Comparison of ENCODE assay signal across 1 cellular context in the genomic region with DNA sequence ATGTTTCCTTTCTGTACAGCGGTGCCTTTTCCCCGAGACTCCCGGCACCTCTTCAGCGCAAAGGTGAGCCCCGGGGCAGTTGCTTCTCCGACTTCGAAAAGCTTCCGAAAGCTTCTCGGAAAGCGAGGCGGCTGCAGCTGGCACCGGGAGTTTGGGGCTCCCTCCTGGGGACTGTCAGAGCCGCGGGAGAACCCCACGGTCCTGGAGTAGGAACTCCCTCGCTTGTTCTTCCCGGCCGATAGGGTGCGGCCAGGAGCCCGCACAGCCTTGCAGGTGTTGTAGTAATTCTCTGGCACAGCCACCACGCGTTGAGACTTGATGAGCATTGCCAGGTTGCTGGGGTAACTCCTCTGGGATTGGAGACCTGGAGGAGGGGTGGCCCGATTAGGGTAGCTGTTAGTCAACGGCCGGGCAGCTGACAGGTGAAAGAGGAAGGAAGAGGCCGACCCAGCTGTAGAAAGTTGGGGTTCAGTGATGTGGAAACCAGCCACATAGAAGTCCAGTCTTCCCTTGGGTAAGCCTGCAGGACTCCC.
TF ChIP-seq lines count a peak whose summit lies in the region.

No MANE protein-coding gene starts in this region.

TF ChIP-seq in HEK293, 187 proteins besides CTCF, POLR2A, EP300 and RAD21 (continued from another document):
- TF ChIP-seq ZBTB11 (tag by site-specific recombination; conservative IDR thresholded peaks at IDR 0.05; ENCODE audit: low read depth) (0 out of 2 replicates have a peak, but pooled peaks have one; percentile 5), ZNF341 (tag by site-specific recombination; IDR thresholded peaks at IDR 0.05; ENCODE audit: low read depth) (peak; percentile 91), PRDM10 (tag by site-specific recombination; IDR thresholded peaks at IDR 0.05) (peak; percentile 75), ZNF660 (tag by site-specific recombination; IDR thresholded peaks at IDR 0.05) (peak; percentile 9; the same call in 1 of the 2 replicates), ZNF654 (tag by site-specific recombination; IDR thresholded peaks at IDR 0.05; ENCODE audit: low read depth) (no peak)
